ENCODE assay signal across 15 cellular contexts in the genomic region with DNA sequence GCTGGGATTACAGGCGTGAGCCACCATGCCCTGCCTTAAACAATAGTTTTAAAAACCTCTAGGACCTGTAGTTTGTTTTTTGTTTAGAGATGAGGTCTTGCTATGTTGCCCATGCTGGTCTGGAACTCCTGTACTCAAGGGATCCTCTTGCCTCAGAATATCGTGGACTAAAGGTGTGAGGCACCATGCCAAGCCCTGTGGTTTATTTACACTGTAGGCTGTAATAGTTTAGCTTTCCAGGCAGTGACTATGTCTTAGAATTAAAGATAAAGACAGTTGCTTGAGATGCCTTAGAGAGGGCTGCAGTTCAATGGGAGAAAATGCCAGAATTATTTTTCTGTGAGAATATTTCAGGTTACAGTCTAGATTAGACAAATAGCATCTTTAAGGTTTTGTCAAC.
DNase-seq lines count a peak whose midpoint lies in the region; TF ChIP-seq lines count a peak whose summit lies in the region.
"Had no signal": no experiment of that assay in that cellular context is flagged by ENCODE, and none has a peak within 500 bp of the region (broad histone marks: within the 10 kb centered on the region; RNA-seq: fewer than 3 reads in every experiment).

No MANE protein-coding gene starts in this region.

- no peak overlapping the region for H3K4me3 Mint-ChIP-seq in activated naive CD8-positive, alpha-beta T cell treated with anti-CD3 and anti-CD28 coated beads for 36 hours

- H3K27ac Mint-ChIP-seq in activated naive CD8-positive, alpha-beta T cell treated with anti-CD3 and anti-CD28 coated beads for 36 hours = peak overlapping the region; percentile 84

- H3K36me3 Mint-ChIP-seq in activated naive CD8-positive, alpha-beta T cell treated with anti-CD3 and anti-CD28 coated beads for 36 hours = peaks cover 25% of the 10 kb centered on the region

- H3K9me3 Mint-ChIP-seq in activated naive CD8-positive, alpha-beta T cell treated with anti-CD3 and anti-CD28 coated beads for 36 hours = peaks cover 10% of the 10 kb centered on the region

- no TSS peak for BruUV-seq in A673 (replicated peaks; lab: Mats Ljungman, UMichigan)

- TF ChIP-seq CTCF in AG04450 (IDR thresholded peaks at IDR 0.05; ENCODE audit: low read depth, low read length) (no peak), A673 (conservative IDR thresholded peaks at IDR 0.05; ENCODE audit: low read depth, low read length) (no peak)

- H3K4me1 Mint-ChIP-seq in activated naive CD8-positive, alpha-beta T cell treated with anti-CD3 and anti-CD28 coated beads for 36 hours = peaks cover 67% of the 10 kb centered on the region

- H3K27me3 Mint-ChIP-seq in activated naive CD8-positive, alpha-beta T cell treated with anti-CD3 and anti-CD28 coated beads for 36 hours = no peaks in the 10 kb centered on the region

- DNase-seq in AG04450 (ENCODE audit: low read depth, low spot score) = peak; percentile 59
- peak; percentile 51 for DNase-seq in H4 (ENCODE audit: low spot score)
- no peak for DNase-seq in activated naive CD8-positive, alpha-beta T cell treated with anti-CD3 and anti-CD28 coated beads for 36 hours
- DNase-seq in glomerular visceral epithelial cell (ENCODE audit: extremely low spot score) = peak; percentile 36
- DNase-seq in stimulated activated CD4-positive, alpha-beta T cell treated with anti-CD3 and anti-CD28 coated beads, Interleukin-1b, Interleukin-23, amount 100 ng/mL, for 48 hours = no peak
- no peak for DNase-seq in kidney glomerular epithelial cell (lab: John Stamatoyannopoulos, UW)
- no peak for DNase-seq in A673 (ENCODE audit: low spot score)
- DNase-seq in NCI-H69 (lab: John Stamatoyannopoulos, UW) = no peak
- DNase-seq: activated CD4-positive, alpha-beta T cell treated with anti-CD3 and anti-CD28 coated beads, Interleukin-2, amount 50 U/mL, for 1 hour; amniotic stem cell; NCI-H1092; NCI-H526; sigmoid colon had no signal

- no peaks in the 10 kb centered on the region for H3K4me1 ChIP-seq in A673 (ENCODE audit: insufficient read depth, low read length, poor library complexity, severe bottlenecking)
- H3K4me1 ChIP-seq: sigmoid colon had no signal

- CTCF ChIA-PET in AG04450 (lab: Charles Lee) (no interaction called here), A673 (lab: Charles Lee) (no interaction called here)

- no peak overlapping the region for H3K27ac ChIP-seq in AG04450 (ENCODE audit: low read depth, low read length)
- no peak overlapping the region for H3K27ac ChIP-seq in A673 (ENCODE audit: low read depth, low read length, poor library complexity, severe bottlenecking)
- H3K27ac ChIP-seq: HL-60, sigmoid colon had no signal

- H3K36me3 ChIP-seq in A673 (ENCODE audit: insufficient read depth, low read length, poor library complexity, severe bottlenecking) = no peaks in the 10 kb centered on the region
- H3K36me3 ChIP-seq: sigmoid colon had no signal

- POLR2A ChIA-PET in AG04450 (lab: Yijun Ruan, JAX) (no interaction called here), A673 (lab: Charles Lee; ENCODE audit: low non-redundant PET) (no interaction called here)

- intact Hi-C loops in A673 (cut with micrococcal nuclease; ENCODE audit: unreplicated experiment) = no loop called here

- no peak overlapping the region for H3K4me3 ChIP-seq in AG04450 (ENCODE audit: low read depth, low read length)
- no peak overlapping the region for H3K4me3 ChIP-seq in A673 (ENCODE audit: low read depth, low read length, poor library complexity, severe bottlenecking)
- H3K4me3 ChIP-seq: mucosa of descending colon, sigmoid colon had no signal

- H3K27me3 ChIP-seq in AG04450 (ENCODE audit: control insufficient read depth, insufficient read depth, low read length) (no peaks in the 10 kb centered on the region), A673 (replicated peaks; ENCODE audit: insufficient read depth, low read depth, low read length, poor library complexity) (no peaks in the 10 kb centered on the region)
- H3K27me3 ChIP-seq: sigmoid colon had no signal

- no peaks in the 10 kb centered on the region for H3K9me3 ChIP-seq in AG04450 (ENCODE audit: control insufficient read depth, insufficient read depth, low read length)
- H3K9me3 ChIP-seq in A673 (ENCODE audit: low read depth, low read length, poor library complexity, severe bottlenecking) = no peaks in the 10 kb centered on the region
- H3K9me3 ChIP-seq: mucosa of descending colon, sigmoid colon had no signal

Comparison
In these comparisons a context has a peak if more than half of its experiments do, and no peak if none do; other contexts are left out.
1. DNase-seq: peak in AG04450 (single experiment), H4 (single experiment) and glomerular visceral epithelial cell (single experiment); none in activated naive CD8-positive, alpha-beta T cell treated with anti-CD3 and anti-CD28 coated beads for 36 hours (single experiment), stimulated activated CD4-positive, alpha-beta T cell treated with anti-CD3 and anti-CD28 coated beads, Interleukin-1b, Interleukin-23, amount 100 ng/mL, for 48 hours (single experiment), kidney glomerular epithelial cell (single experiment), A673 (single experiment) and NCI-H69 (single experiment).